1 cellular context compared by ENCODE assay signal in the genomic region with DNA sequence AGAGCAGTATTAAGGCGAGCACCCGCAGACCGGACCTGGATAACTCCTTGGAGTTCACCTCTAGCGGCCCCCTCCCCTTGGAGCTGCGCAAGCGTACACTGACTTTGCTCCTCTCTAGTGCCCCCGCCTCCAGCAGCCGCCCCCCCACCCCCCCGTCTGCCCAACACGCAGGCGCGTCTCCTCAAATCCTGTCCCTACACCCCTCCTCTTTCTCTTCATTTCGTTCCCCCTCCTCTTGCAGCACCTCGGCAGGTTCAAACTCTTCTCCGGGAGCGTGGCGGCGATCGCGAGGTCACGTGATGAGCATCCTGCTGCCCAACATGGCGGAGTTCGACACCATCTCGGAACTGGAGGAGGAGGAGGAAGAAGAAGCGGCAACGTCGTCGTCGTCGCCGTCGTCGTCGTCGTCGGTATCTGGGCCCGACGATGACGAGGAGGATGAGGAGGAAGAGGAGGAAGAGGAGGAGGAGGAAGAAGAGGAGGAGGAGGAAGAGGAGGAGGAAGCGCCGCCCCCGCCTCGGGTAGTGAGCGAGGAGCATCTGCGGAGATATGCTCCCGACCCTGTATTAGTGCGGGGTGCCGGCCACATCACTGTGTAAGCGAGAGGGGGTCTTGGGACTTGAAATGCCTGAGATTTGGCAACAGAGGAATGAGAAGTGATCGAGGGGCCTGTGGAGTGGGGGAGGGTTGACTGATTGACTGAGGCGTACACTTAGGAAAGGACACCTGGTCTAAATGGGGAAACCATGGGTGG.
TF ChIP-seq lines count a peak whose summit lies in the region.

Gene CHIC1 (plus strand): TSS at position 212 of the 754 bp plus-strand sequence. CDS start 88 bp downstream, at position 300.

TF ChIP-seq in HEK293, 187 proteins besides CTCF, POLR2A, EP300 and RAD21 (continued from another document):
- TF ChIP-seq, protein P1, sequence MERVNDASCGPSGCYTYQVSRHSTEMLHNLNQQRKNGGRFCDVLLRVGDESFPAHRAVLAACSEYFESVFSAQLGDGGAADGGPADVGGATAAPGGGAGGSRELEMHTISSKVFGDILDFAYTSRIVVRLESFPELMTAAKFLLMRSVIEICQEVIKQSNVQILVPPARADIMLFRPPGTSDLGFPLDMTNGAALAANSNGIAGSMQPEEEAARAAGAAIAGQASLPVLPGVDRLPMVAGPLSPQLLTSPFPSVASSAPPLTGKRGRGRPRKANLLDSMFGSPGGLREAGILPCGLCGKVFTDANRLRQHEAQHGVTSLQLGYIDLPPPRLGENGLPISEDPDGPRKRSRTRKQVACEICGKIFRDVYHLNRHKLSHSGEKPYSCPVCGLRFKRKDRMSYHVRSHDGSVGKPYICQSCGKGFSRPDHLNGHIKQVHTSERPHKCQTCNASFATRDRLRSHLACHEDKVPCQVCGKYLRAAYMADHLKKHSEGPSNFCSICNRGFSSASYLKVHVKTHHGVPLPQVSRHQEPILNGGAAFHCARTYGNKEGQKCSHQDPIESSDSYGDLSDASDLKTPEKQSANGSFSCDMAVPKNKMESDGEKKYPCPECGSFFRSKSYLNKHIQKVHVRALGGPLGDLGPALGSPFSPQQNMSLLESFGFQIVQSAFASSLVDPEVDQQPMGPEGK (tag by site-specific recombination; IDR thresholded peaks at IDR 0.05): peak; percentile 53; the same call in 1 of the 2 replicates
- no peak for TF ChIP-seq ZNF175 (tag by site-specific recombination; IDR thresholded peaks at IDR 0.05)
- no peak for TF ChIP-seq ZNF174 (tag by site-specific recombination; IDR thresholded peaks at IDR 0.05)
- TF ChIP-seq ZBTB17 (tag by site-specific recombination; IDR thresholded peaks at IDR 0.05): peak; percentile 92
- peak; percentile 24; the same call in 1 of the 2 replicates for TF ChIP-seq ZNF280D (tag by site-specific recombination; IDR thresholded peaks at IDR 0.05)
- no peak for TF ChIP-seq ZNF521 (tag by site-specific recombination; IDR thresholded peaks at IDR 0.05)
- no peak for TF ChIP-seq ZNF544 (tag by site-specific recombination; IDR thresholded peaks at IDR 0.05)
- TF ChIP-seq SP2 (tag by site-specific recombination; IDR thresholded peaks at IDR 0.05): peak; percentile 12; the same call in 1 of the 2 replicates
- TF ChIP-seq ZNF621 (tag by site-specific recombination; IDR thresholded peaks at IDR 0.05): no peak
TF ChIP-seq in HEK293: peak in this region for 55.
